Comparison of ENCODE assay signal across 18 cellular contexts in the genomic region with DNA sequence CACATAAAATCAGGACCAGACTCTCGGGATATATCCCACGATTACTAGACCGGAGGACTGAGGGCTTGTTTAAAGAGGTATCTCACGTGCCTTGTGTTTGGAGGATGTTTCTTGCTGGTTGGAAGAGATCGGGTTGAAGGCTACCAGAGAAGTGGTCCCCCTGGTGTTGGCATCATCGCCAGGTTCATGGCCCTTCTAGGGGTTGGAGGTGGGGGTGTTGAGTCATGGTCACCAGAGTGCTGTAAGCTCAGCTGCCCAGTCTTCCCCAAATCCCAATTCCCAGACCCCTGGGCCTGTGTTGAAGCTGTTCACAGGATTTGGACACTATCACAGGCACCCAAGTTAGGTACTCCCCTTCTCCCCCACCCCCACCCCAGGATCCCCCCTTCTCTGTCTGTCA. TPM values are rescaled to one million over a fixed set of nuclear protein-coding genes. Genes with fewer than 3 reads are reported as not detected.
"Had no signal": no experiment of that assay in that cellular context is flagged by ENCODE, and none has a peak within 500 bp of the region (broad histone marks: within the 10 kb centered on the region; RNA-seq: fewer than 3 reads in every experiment).

No MANE protein-coding gene starts in this region.

- H3K9me3 Mint-ChIP-seq: IgD-negative memory B cell had no signal

- H3K4me1 Mint-ChIP-seq: IgD-negative memory B cell had no signal

- H3K4me3 ChIP-seq: K562, SJCRH30 had no signal

- H3K9me3 ChIP-seq: SJCRH30 had no signal

- H3K4me3 Mint-ChIP-seq: IgD-negative memory B cell had no signal

- H3K27me3 Mint-ChIP-seq: IgD-negative memory B cell had no signal

- H3K27ac Mint-ChIP-seq: IgD-negative memory B cell had no signal

- H3K27ac ChIP-seq: HL-60, KMS-11, SJCRH30 had no signal

- H3K27me3 ChIP-seq: SJCRH30 had no signal

- DNase-seq: Kasumi-1, MM.1S, NCI-H1092 treated with DMSO at 0.1 percent for 48 hours, NCI-H1436, NCI-H2029, NCI-H226, NCI-H446, NCI-H510A, NCI-H774, RPMI8226, SHP77 treated with DMSO at 0.1 percent for 48 hours, SJCRH30, T-helper 1 cell had no signal

- H3K4me2 ChIP-seq: KMS-11 had no signal

RNA-seq across cellular contexts. Expression of gene PRDM12, which starts 29.1 kb away (rescaled TPM):
- total RNA-seq: M059J had no signal
